1 cellular context compared by ENCODE assay signal in the genomic region with DNA sequence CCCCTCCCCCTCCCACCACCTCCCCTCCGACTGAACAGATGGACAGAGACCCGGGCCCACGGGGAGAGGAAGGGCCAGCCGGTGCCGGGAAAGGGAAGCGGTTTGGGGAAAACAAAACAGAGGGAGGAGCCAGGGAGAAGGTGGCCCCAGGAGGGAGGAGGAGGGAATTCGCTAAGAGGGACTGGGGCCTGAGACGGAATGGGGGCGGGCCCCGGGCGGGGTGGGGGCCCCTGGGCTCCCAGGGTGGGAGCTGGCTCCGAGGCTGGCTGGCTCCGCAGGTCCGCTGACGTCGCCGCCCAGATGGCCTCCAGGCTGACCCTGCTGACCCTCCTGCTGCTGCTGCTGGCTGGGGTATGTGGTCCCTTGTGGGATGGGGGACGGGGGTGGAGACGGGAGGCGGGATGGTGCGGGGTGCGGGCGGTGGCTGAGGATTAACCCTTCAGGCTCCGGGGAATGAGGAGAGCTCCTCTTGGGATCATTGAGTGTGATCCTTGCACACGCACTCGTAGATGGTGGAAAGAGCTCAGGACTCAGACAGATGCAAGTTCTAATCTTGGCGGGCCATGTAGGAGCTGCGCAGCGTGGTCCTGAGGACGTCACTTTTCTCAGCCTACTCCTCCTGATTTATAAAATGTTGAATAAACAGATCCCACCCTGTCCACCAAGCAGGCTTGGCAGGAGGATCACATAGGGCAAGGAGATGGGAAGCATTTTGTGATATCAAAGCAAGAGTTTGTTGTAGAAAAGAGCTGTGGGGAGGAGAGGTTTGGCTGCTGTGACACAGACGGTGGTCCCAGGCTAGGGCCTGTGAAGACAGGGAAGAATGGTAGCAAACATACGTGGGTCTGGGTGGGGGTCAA.
TF ChIP-seq lines count a peak whose summit lies in the region.

No MANE protein-coding gene starts in this region.

TF ChIP-seq in HEK293, 187 proteins besides CTCF, POLR2A, EP300 and RAD21 (continued from another document and continues in another):
- TF ChIP-seq ZNF518A (tag by site-specific recombination; conservative IDR thresholded peaks at IDR 0.05; ENCODE audit: low read depth) (no peak), ZBTB21 (tag by site-specific recombination; IDR thresholded peaks at IDR 0.05) (no peak), ZFHX2 (tag by site-specific recombination; conservative IDR thresholded peaks at IDR 0.05) (peak; percentile 64), GLI2 (tag by site-specific recombination; IDR thresholded peaks at IDR 0.05; ENCODE audit: borderline replicate concordance, low read depth) (no peak), ZNF701 (tag by site-specific recombination; IDR thresholded peaks at IDR 0.05) (no peak), FEZF1 (tag by site-specific recombination; IDR thresholded peaks at IDR 0.05) (no peak), HOXC10 (CRISPR knock-in tag; IDR thresholded peaks at IDR 0.05) (no peak), ZNF529 (tag by site-specific recombination; IDR thresholded peaks at IDR 0.05; ENCODE audit: insufficient replicate concordance) (no peak), AEBP2 (tag by site-specific recombination; IDR thresholded peaks at IDR 0.05; ENCODE audit: borderline replicate concordance) (no peak), SP3 (tag by site-specific recombination; IDR thresholded peaks at IDR 0.05) (peak; percentile 45), ZNF174 (tag by site-specific recombination; IDR thresholded peaks at IDR 0.05) (no peak), EGR2 (tag by site-specific recombination; IDR thresholded peaks at IDR 0.05; ENCODE audit: low read depth) (peak; percentile 59), SP2 (tag by site-specific recombination; IDR thresholded peaks at IDR 0.05) (peak; percentile 62), INSM2 (tag by site-specific recombination; IDR thresholded peaks at IDR 0.05) (no peak), ZNF571 (tag by site-specific recombination; IDR thresholded peaks at IDR 0.05) (no peak), ZNF169 (tag by site-specific recombination; IDR thresholded peaks at IDR 0.05) (no peak), GLIS1 (tag by site-specific recombination; IDR thresholded peaks at IDR 0.05) (0 out of 2 replicates have a peak, but pooled peaks have one; percentile 6), ZFP3 (tag by site-specific recombination; IDR thresholded peaks at IDR 0.05; ENCODE audit: low read depth) (no peak), ZNF623 (tag by site-specific recombination; IDR thresholded peaks at IDR 0.05) (no peak), ZNF132 (tag by site-specific recombination; IDR thresholded peaks at IDR 0.05; ENCODE audit: borderline replicate concordance) (no peak), ZNF521 (tag by site-specific recombination; IDR thresholded peaks at IDR 0.05) (no peak), ZNF561 (tag by site-specific recombination; IDR thresholded peaks at IDR 0.05; ENCODE audit: borderline replicate concordance) (no peak), ZNF280D (tag by site-specific recombination; IDR thresholded peaks at IDR 0.05) (no peak), ZNF2 (tag by site-specific recombination; IDR thresholded peaks at IDR 0.05) (no peak), ZNF211 (tag by site-specific recombination; IDR thresholded peaks at IDR 0.05; ENCODE audit: low read depth) (no peak), ZNF16 (tag by site-specific recombination; IDR thresholded peaks at IDR 0.05; ENCODE audit: low read depth) (no peak), ZNF776 (tag by site-specific recombination; IDR thresholded peaks at IDR 0.05; ENCODE audit: borderline replicate concordance) (no peak), ZNF423 (tag by site-specific recombination; IDR thresholded peaks at IDR 0.05) (no peak), WT1 (tag by site-specific recombination; IDR thresholded peaks at IDR 0.05) (no peak), ZEB2 (tag by site-specific recombination; IDR thresholded peaks at IDR 0.05) (no peak), ZNF248 (tag by site-specific recombination; IDR thresholded peaks at IDR 0.05) (no peak), ZSCAN5A (tag by site-specific recombination; IDR thresholded peaks at IDR 0.05) (no peak)
- TF ChIP-seq, protein P1, sequence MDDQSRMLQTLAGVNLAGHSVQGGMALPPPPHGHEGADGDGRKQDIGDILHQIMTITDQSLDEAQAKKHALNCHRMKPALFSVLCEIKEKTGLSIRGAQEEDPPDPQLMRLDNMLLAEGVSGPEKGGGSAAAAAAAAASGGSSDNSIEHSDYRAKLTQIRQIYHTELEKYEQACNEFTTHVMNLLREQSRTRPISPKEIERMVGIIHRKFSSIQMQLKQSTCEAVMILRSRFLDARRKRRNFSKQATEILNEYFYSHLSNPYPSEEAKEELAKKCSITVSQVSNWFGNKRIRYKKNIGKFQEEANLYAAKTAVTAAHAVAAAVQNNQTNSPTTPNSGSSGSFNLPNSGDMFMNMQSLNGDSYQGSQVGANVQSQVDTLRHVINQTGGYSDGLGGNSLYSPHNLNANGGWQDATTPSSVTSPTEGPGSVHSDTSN (CRISPR knock-in tag; IDR thresholded peaks at IDR 0.05): no peak
- TF ChIP-seq, protein P2, sequence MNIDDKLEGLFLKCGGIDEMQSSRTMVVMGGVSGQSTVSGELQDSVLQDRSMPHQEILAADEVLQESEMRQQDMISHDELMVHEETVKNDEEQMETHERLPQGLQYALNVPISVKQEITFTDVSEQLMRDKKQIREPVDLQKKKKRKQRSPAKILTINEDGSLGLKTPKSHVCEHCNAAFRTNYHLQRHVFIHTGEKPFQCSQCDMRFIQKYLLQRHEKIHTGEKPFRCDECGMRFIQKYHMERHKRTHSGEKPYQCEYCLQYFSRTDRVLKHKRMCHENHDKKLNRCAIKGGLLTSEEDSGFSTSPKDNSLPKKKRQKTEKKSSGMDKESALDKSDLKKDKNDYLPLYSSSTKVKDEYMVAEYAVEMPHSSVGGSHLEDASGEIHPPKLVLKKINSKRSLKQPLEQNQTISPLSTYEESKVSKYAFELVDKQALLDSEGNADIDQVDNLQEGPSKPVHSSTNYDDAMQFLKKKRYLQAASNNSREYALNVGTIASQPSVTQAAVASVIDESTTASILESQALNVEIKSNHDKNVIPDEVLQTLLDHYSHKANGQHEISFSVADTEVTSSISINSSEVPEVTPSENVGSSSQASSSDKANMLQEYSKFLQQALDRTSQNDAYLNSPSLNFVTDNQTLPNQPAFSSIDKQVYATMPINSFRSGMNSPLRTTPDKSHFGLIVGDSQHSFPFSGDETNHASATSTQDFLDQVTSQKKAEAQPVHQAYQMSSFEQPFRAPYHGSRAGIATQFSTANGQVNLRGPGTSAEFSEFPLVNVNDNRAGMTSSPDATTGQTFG (tag by site-specific recombination; IDR thresholded peaks at IDR 0.05; ENCODE audit: borderline replicate concordance): no peak
- TF ChIP-seq, protein P3, sequence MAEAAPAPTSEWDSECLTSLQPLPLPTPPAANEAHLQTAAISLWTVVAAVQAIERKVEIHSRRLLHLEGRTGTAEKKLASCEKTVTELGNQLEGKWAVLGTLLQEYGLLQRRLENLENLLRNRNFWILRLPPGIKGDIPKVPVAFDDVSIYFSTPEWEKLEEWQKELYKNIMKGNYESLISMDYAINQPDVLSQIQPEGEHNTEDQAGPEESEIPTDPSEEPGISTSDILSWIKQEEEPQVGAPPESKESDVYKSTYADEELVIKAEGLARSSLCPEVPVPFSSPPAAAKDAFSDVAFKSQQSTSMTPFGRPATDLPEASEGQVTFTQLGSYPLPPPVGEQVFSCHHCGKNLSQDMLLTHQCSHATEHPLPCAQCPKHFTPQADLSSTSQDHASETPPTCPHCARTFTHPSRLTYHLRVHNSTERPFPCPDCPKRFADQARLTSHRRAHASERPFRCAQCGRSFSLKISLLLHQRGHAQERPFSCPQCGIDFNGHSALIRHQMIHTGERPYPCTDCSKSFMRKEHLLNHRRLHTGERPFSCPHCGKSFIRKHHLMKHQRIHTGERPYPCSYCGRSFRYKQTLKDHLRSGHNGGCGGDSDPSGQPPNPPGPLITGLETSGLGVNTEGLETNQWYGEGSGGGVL (tag by site-specific recombination; IDR thresholded peaks at IDR 0.05): peak; percentile 27; the same call in 1 of the 2 replicates
- TF ChIP-seq, protein P4, sequence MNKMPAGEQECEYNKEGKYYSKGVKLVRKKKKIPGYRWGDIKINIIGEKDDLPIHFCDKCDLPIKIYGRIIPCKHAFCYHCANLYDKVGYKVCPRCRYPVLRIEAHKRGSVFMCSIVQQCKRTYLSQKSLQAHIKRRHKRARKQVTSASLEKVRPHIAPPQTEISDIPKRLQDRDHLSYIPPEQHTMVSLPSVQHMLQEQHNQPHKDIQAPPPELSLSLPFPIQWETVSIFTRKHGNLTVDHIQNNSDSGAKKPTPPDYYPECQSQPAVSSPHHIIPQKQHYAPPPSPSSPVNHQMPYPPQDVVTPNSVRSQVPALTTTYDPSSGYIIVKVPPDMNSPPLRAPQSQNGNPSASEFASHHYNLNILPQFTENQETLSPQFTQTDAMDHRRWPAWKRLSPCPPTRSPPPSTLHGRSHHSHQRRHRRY (tag by site-specific recombination; IDR thresholded peaks at IDR 0.05): no peak
